In genomic region chr20:35285806-35286076, GRCh38 we compare ENCODE assay signal across 14 cellular contexts. TPM values are rescaled to one million over a fixed set of nuclear protein-coding genes. Genes with fewer than 3 reads are reported as not detected.
DNase-seq lines count a peak whose midpoint lies in the region; ATAC-seq, FAIRE-seq and TF ChIP-seq lines count a peak whose summit lies in the region.
"Had no signal": no experiment of that assay in that cellular context is flagged by ENCODE, and none has a peak within 500 bp of the region (broad histone marks: within the 10 kb centered on the region; RNA-seq: fewer than 3 reads in every experiment).

No MANE protein-coding gene starts in this region.

- no peaks in the 10 kb centered on the region for H3K9me3 Mint-ChIP-seq in activated T-helper 17 cell treated with anti-CD3 and anti-CD28 coated beads, Interleukin-2, amount 50 U/mL, for 72 hours
- H3K9me3 Mint-ChIP-seq: CD14-positive monocyte had no signal

- peaks cover 34% of the 10 kb centered on the region for H3K79me2 ChIP-seq in keratinocyte (ENCODE audit: control insufficient read depth, insufficient read depth, low read length)

- peak overlapping the region; percentile 97 for H3K4me3 Mint-ChIP-seq in activated T-helper 17 cell treated with anti-CD3 and anti-CD28 coated beads, Interleukin-2, amount 50 U/mL, for 72 hours

- H3K4me3 ChIP-seq in A549 (no peak overlapping the region), HEK293 (ENCODE audit: low read depth, low read length) (no peak overlapping the region), keratinocyte (ENCODE audit: control insufficient read depth in 2 of 3, extremely low read depth in 1 of 3, insufficient read depth in 2 of 3, low read depth in 1 of 3, low read length in 3 of 3) (peak overlapping the region in 1 of 3 experiments; percentile 85)

- no peak for TF ChIP-seq RAD21 in A549 (conservative IDR thresholded peaks at IDR 0.05 in 1 of 2, IDR thresholded peaks at IDR 0.05 in 1 of 2)

- no peak overlapping the region for H2AFZ ChIP-seq in keratinocyte (ENCODE audit: control insufficient read depth, low read length)

- peaks cover 15% of the 10 kb centered on the region for H3K4me1 Mint-ChIP-seq in activated T-helper 17 cell treated with anti-CD3 and anti-CD28 coated beads, Interleukin-2, amount 50 U/mL, for 72 hours

- H3K4me2 ChIP-seq in A549 (peak overlapping the region; percentile 80), keratinocyte (ENCODE audit: control insufficient read depth, extremely low read depth, insufficient read depth, low read depth, low read length) (peak overlapping the region; percentile 92)

- peaks cover 27% of the 10 kb centered on the region for H3K4me1 ChIP-seq in A549
- H3K4me1 ChIP-seq in HEK293 (ENCODE audit: control insufficient read depth, insufficient read depth, low read length): no peaks in the 10 kb centered on the region
- H3K4me1 ChIP-seq in keratinocyte (ENCODE audit: control insufficient read depth, extremely low read depth, insufficient read depth, low read length): peaks cover 22% of the 10 kb centered on the region

- H4K20me1 ChIP-seq in keratinocyte (ENCODE audit: control insufficient read depth, extremely low read depth, insufficient read depth, low read length): no peaks in the 10 kb centered on the region

- no peaks in the 10 kb centered on the region for H3K9me3 ChIP-seq in A549
- no peaks in the 10 kb centered on the region for H3K9me3 ChIP-seq in HEK293 (ENCODE audit: control insufficient read depth, insufficient read depth, low read depth, low read length)
- H3K9me3 ChIP-seq in keratinocyte (ENCODE audit: control insufficient read depth, low read depth, low read length): no peaks in the 10 kb centered on the region
- H3K9me3 ChIP-seq: heart right ventricle, thyroid gland had no signal

- H3K9ac ChIP-seq in keratinocyte (ENCODE audit: control insufficient read depth, extremely low read depth, insufficient read depth, low read length): no peak overlapping the region

- no peaks in the 10 kb centered on the region for H3K27me3 ChIP-seq in keratinocyte (ENCODE audit: control insufficient read depth, extremely low read depth, insufficient read depth, low read length)
- H3K27me3 ChIP-seq: heart right ventricle, thyroid gland had no signal

- CTCF ChIA-PET in A549 (lab: Yijun Ruan, JAX) (interaction anchor here (10.6 kb wide), 1 partner anchor 20 kb away, joined by 138 read pairs; no protein-coding TSS in a partner anchor), HEK293 (lab: Yijun Ruan, JAX) (no interaction called here)

- H3K36me3 ChIP-seq in HEK293 (ENCODE audit: control insufficient read depth in 2 of 2, insufficient read depth in 1 of 2, low read length in 2 of 2): peaks cover 13 to 24% of the 10 kb centered on the region in 2 experiments; a peak in 2 of 3 replicates
- H3K36me3 ChIP-seq in keratinocyte (ENCODE audit: control insufficient read depth in 2 of 2, extremely low read depth in 1 of 2, insufficient read depth in 2 of 2, low read length in 2 of 2): peaks cover 2 to 25% of the 10 kb centered on the region in 2 experiments

- peaks cover 35% of the 10 kb centered on the region for H3K36me3 Mint-ChIP-seq in activated T-helper 17 cell treated with anti-CD3 and anti-CD28 coated beads, Interleukin-2, amount 50 U/mL, for 72 hours (ENCODE audit: low read depth)

- no peak for TF ChIP-seq POLR2A in A549 (IDR thresholded peaks at IDR 0.05; ENCODE audit: low read length)

- no peaks in the 10 kb centered on the region for H3K9me1 ChIP-seq in keratinocyte (ENCODE audit: control insufficient read depth, extremely low read depth, insufficient read depth, low read length)

- peak overlapping the region; percentile 95 for H3K27ac Mint-ChIP-seq in activated T-helper 17 cell treated with anti-CD3 and anti-CD28 coated beads, Interleukin-2, amount 50 U/mL, for 72 hours

- TF ChIP-seq CTCF in A549 (IDR thresholded peaks at IDR 0.05): no peak
- TF ChIP-seq CTCF in HEK293 (tag by site-specific recombination; IDR thresholded peaks at IDR 0.05): no peak
- TF ChIP-seq CTCF in keratinocyte (optimal IDR thresholded peaks at IDR 0.05 in 1 of 3, IDR thresholded peaks at IDR 0.05 in 1 of 3, conservative IDR thresholded peaks at IDR 0.05 in 1 of 3; ENCODE audit: extremely low read depth in 1 of 3, insufficient read depth in 2 of 3, low read length in 3 of 3): no peak

- H3K27ac ChIP-seq in A549 (peak overlapping the region; percentile 82 to 98; a peak in 5 of 6 replicates), HEK293 (ENCODE audit: extremely low read depth, low read depth, low read length) (no peak overlapping the region), keratinocyte (ENCODE audit: control insufficient read depth, insufficient read depth, low read length) (peak overlapping the region; percentile 85)
- H3K27ac ChIP-seq: thyroid gland had no signal

- no peak for FAIRE-seq in A549 (lab: Jason Lieb, UNC)
- FAIRE-seq in keratinocyte (lab: Jason Lieb, UNC): peak; percentile 83

- TF ChIP-seq EP300 in A549 (IDR thresholded peaks at IDR 0.05): no peak

- H3K27me3 Mint-ChIP-seq in activated T-helper 17 cell treated with anti-CD3 and anti-CD28 coated beads, Interleukin-2, amount 50 U/mL, for 72 hours: no peaks in the 10 kb centered on the region

- WGBS in A549 (ENCODE audit: missing lambda C conversion rate): 65% methylated on average over 5 of the region's 5 CpGs

- dilution Hi-C loops in keratinocyte (cut with MboI; ENCODE audit: extremely low pct_ligation_motif_present, low sequenced_read_pairs): no loop called here

- DNase-seq in A549 (ENCODE audit: low read depth in 1 of 2, low spot score in 1 of 2) (no peak), keratinocyte (ENCODE audit: low read depth, low spot score) (peak; percentile 85), NCI-H2081 treated with DMSO at 0.1 percent for 48 hours (lab: John Stamatoyannopoulos, UW) (no peak)
- no peak for DNase-seq in effector CD8-positive, alpha-beta T cell (lab: John Stamatoyannopoulos, UW)
- DNase-seq: activated CD4-positive, alpha-beta T cell treated with anti-CD3 and anti-CD28 coated beads, Interleukin-2, amount 50 U/mL, for 1 hour; heart right ventricle; stimulated activated CD4-positive, alpha-beta T cell treated with anti-CD3 and anti-CD28 coated beads, Interleukin-2, amount 100 ng/mL, for 48 hours; thyroid gland had no signal

- ATAC-seq in A549 (no peak), GM21526 (IDR thresholded peaks at IDR 0.05; ENCODE audit: low FRiP score, unreplicated experiment) (no peak), HG03025 (IDR thresholded peaks at IDR 0.05; ENCODE audit: low FRiP score, unreplicated experiment) (no peak)
- peak; percentile 12 for ATAC-seq in activated T-helper 17 cell treated with anti-CD3 and anti-CD28 coated beads, Interleukin-2, amount 50 U/mL, for 72 hours (replicated peaks)

- POLR2A ChIA-PET in A549 (lab: Yijun Ruan, JAX): no interaction called here
- POLR2A ChIA-PET in HEK293 (lab: Yijun Ruan, JAX): no interaction called here

RNA-seq across cellular contexts. Expression of gene EIF6, which starts 1.2 kb away (rescaled TPM):
- polyA plus RNA-seq in A549 (2011; rRNA removed) (184 and 204 TPM in 2 replicates), A549 (2017; fragmentation: RNase III; extraction: RNeasy Plus Mini Kit Qiagen cat#74134 plus additional on column Dnase treatment) (292 to 337 TPM (median 294 TPM) in 3 replicates), keratinocyte (206 to 285 TPM (median 283 TPM) in 3 replicates)
- polyA plus RNA-seq in A549 (2012; cell fraction: cytosol; rRNA removed): 490 and 496 TPM in 2 replicates
- polyA plus RNA-seq in A549 (2012; cell fraction: nucleus; rRNA removed): 408 and 515 TPM in 2 replicates
- polyA minus RNA-seq in A549 (2011; rRNA and poly(A)+ RNA removed): 222 and 228 TPM in 2 replicates
- 100 to 1,000 TPM in 1 of 2 donors, 10 to 100 TPM in 1; 82.7 to 146 TPM for total RNA-seq in activated T-helper 17 cell treated with anti-CD3 and anti-CD28 coated beads, Interleukin-2, amount 50 U/mL, for 72 hours
- polyA plus RNA-seq in keratinocyte (2011; ENCODE audit: low read depth): 56.4 TPM
- polyA plus RNA-seq in keratinocyte (2011; cell fraction: cytosol; rRNA removed): 195 and 208 TPM in 2 replicates
- 221 and 270 TPM in 2 replicates for polyA plus RNA-seq in keratinocyte (2011; cell fraction: nucleus; rRNA removed)
- 232 and 273 TPM in 2 replicates for polyA plus RNA-seq in keratinocyte (2012; ENCODE audit: low replicate concordance)
- polyA minus RNA-seq in keratinocyte: 189 to 430 TPM (median 235 TPM) in 3 replicates
- polyA minus RNA-seq in keratinocyte (2011; cell fraction: cytosol; rRNA and poly(A)+ RNA removed): 195 TPM
- polyA minus RNA-seq in keratinocyte (2011; cell fraction: nucleus; rRNA and poly(A)+ RNA removed): 48.1 and 50.7 TPM in 2 replicates

RNA-seq across cellular contexts. Expression of gene FAM83C, which starts 6.5 kb away (rescaled TPM):
- not detected in 2 replicates for polyA plus RNA-seq in A549 (2011; rRNA removed)
- polyA plus RNA-seq in A549 (2012; cell fraction: cytosol; rRNA removed): 0.01 TPM in 1 of 2 replicates, not detected in the other
- 0.05 TPM in 2 replicates for polyA plus RNA-seq in A549 (2012; cell fraction: nucleus; rRNA removed)
- 0.03 TPM in 1 of 3 replicates, not detected in the others for polyA plus RNA-seq in A549 (2017; fragmentation: RNase III; extraction: RNeasy Plus Mini Kit Qiagen cat#74134 plus additional on column Dnase treatment)
- not detected in 2 replicates for polyA minus RNA-seq in A549 (2011; rRNA and poly(A)+ RNA removed)
- not detected for total RNA-seq in activated T-helper 17 cell treated with anti-CD3 and anti-CD28 coated beads, Interleukin-2, amount 50 U/mL, for 72 hours
- polyA plus RNA-seq in keratinocyte: 12.4 to 23.0 TPM (median 12.6 TPM) in 3 replicates
- polyA plus RNA-seq in keratinocyte (2011; ENCODE audit: low read depth): 13.8 TPM
- 16.3 and 27.7 TPM in 2 replicates for polyA plus RNA-seq in keratinocyte (2011; cell fraction: cytosol; rRNA removed)
- polyA plus RNA-seq in keratinocyte (2011; cell fraction: nucleus; rRNA removed): 27.1 and 29.7 TPM in 2 replicates
- 18.4 and 33.5 TPM in 2 replicates for polyA plus RNA-seq in keratinocyte (2012; ENCODE audit: low replicate concordance)
- 12.4 to 19.8 TPM (median 19.5 TPM) in 3 replicates for polyA minus RNA-seq in keratinocyte
- polyA minus RNA-seq in keratinocyte (2011; cell fraction: cytosol; rRNA and poly(A)+ RNA removed): 31.1 TPM
- 17.6 and 20.9 TPM in 2 replicates for polyA minus RNA-seq in keratinocyte (2011; cell fraction: nucleus; rRNA and poly(A)+ RNA removed)
- total RNA-seq: heart right ventricle, OCI-LY7, thyroid gland had no signal
- polyA plus RNA-seq: CD14-positive monocyte had no signal

RNA-seq across cellular contexts. Expression of gene MMP24OS, which starts 7.8 kb away (rescaled TPM):
- polyA plus RNA-seq in A549 (2011; rRNA removed) (13.6 and 17.2 TPM in 2 replicates), A549 (2017; fragmentation: RNase III; extraction: RNeasy Plus Mini Kit Qiagen cat#74134 plus additional on column Dnase treatment) (34.0 to 45.6 TPM (median 40.5 TPM) in 3 replicates), keratinocyte (19.5 to 31.9 TPM (median 24.7 TPM) in 3 replicates)
- polyA plus RNA-seq in A549 (2012; cell fraction: cytosol; rRNA removed): 25.4 and 34.6 TPM in 2 replicates
- 32.3 and 36.6 TPM in 2 replicates for polyA plus RNA-seq in A549 (2012; cell fraction: nucleus; rRNA removed)
- 20.7 and 21.2 TPM in 2 replicates for polyA minus RNA-seq in A549 (2011; rRNA and poly(A)+ RNA removed)
- 100 to 1,000 TPM in 1 of 2 donors, 10 to 100 TPM in 1; 38.3 to 104 TPM for total RNA-seq in activated T-helper 17 cell treated with anti-CD3 and anti-CD28 coated beads, Interleukin-2, amount 50 U/mL, for 72 hours
- polyA plus RNA-seq in keratinocyte (2011; ENCODE audit: low read depth): 19.8 TPM
- 24.9 and 48.3 TPM in 2 replicates for polyA plus RNA-seq in keratinocyte (2011; cell fraction: cytosol; rRNA removed)
- 19.7 and 29.9 TPM in 2 replicates for polyA plus RNA-seq in keratinocyte (2011; cell fraction: nucleus; rRNA removed)
- polyA plus RNA-seq in keratinocyte (2012; ENCODE audit: low replicate concordance): 38.8 and 70.6 TPM in 2 replicates
- 14.7 to 45.1 TPM (median 22.5 TPM) in 3 replicates for polyA minus RNA-seq in keratinocyte
- 108 TPM for polyA minus RNA-seq in keratinocyte (2011; cell fraction: cytosol; rRNA and poly(A)+ RNA removed)
- polyA minus RNA-seq in keratinocyte (2011; cell fraction: nucleus; rRNA and poly(A)+ RNA removed): 11.2 and 14.0 TPM in 2 replicates

RNA-seq across cellular contexts. Expression of gene MMP24, which starts 59.3 kb away (rescaled TPM):
- 21.3 and 22.7 TPM in 2 replicates for polyA plus RNA-seq in A549 (2011; rRNA removed)
- polyA plus RNA-seq in A549 (2012; cell fraction: cytosol; rRNA removed): 33.1 and 47.5 TPM in 2 replicates
- polyA plus RNA-seq in A549 (2012; cell fraction: nucleus; rRNA removed): 46.6 and 51.8 TPM in 2 replicates
- 33.3 to 39.4 TPM (median 37.4 TPM) in 3 replicates for polyA plus RNA-seq in A549 (2017; fragmentation: RNase III; extraction: RNeasy Plus Mini Kit Qiagen cat#74134 plus additional on column Dnase treatment)
- 33.4 and 41.1 TPM in 2 replicates for polyA minus RNA-seq in A549 (2011; rRNA and poly(A)+ RNA removed)
- total RNA-seq in activated T-helper 17 cell treated with anti-CD3 and anti-CD28 coated beads, Interleukin-2, amount 50 U/mL, for 72 hours: under 1 TPM in 1 of 2 donors, not detected in 1; 0.04 TPM
- polyA plus RNA-seq in keratinocyte: 0.01 TPM in 2 of 3 replicates, not detected in the other
- not detected for polyA plus RNA-seq in keratinocyte (2011; ENCODE audit: low read depth)
- polyA plus RNA-seq in keratinocyte (2011; cell fraction: cytosol; rRNA removed): 0.04 TPM in 1 of 2 replicates, not detected in the other
- 0.04 TPM in 1 of 2 replicates, not detected in the other for polyA plus RNA-seq in keratinocyte (2011; cell fraction: nucleus; rRNA removed)
- polyA plus RNA-seq in keratinocyte (2012; ENCODE audit: low replicate concordance): 0.13 and 0.35 TPM in 2 replicates
- polyA minus RNA-seq in keratinocyte: 0.10 TPM in 1 of 3 replicates, not detected in the others
- polyA minus RNA-seq in keratinocyte (2011; cell fraction: cytosol; rRNA and poly(A)+ RNA removed): not detected
- not detected in 2 replicates for polyA minus RNA-seq in keratinocyte (2011; cell fraction: nucleus; rRNA and poly(A)+ RNA removed)
- total RNA-seq: OCI-LY7 had no signal

Comparison
In these comparisons a context has a peak if more than half of its experiments do, and no peak if none do; other contexts are left out.
1. RNA of gene FAM83C, which starts 6.5 kb away (polyA plus RNA-seq): 12.4 to 33.5 TPM in keratinocyte; 0.01 to 0.05 TPM in A549; every median in the first group is over 10 times any median in the second.